In the genomic region with DNA sequence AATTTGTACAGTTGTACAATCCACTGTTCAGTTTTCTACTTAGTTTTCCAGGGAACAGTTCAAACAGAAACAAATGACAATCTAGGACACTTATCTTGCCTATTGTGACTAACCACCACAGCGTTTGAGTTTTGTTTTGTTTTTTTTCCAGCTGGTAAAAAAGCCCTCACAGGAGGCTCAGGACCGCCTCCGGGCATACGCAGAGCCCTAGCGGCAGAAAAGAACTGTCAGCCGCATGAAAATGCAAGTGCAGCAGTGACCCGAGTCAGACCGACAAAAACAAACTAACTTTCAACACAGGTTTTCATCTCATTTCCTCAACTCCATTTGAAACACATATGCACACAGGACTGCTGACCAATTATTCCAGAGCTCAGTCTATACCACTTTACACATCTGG, we compare ENCODE assay signal across 10 cellular contexts.
A peak's percentile ranks its signal among the peaks of the same experiment; 100 is the strongest.
DNase-seq lines count a peak whose midpoint lies in the region; TF ChIP-seq lines count a peak whose summit lies in the region.
"Had no signal": no experiment of that assay in that cellular context is flagged by ENCODE, and none has a peak within 500 bp of the region (broad histone marks: within the 10 kb centered on the region; RNA-seq: fewer than 3 reads in every experiment).

No MANE protein-coding gene starts in this region.

- no peak overlapping the region for H3K9ac ChIP-seq in skeletal muscle satellite cell (ENCODE audit: low read depth, low read length)

- intact Hi-C loops in esophagus squamous epithelium (cut with DNase I) = no loop called here

- no peaks in the 10 kb centered on the region for H3K27me3 ChIP-seq in skeletal muscle satellite cell (ENCODE audit: control insufficient read depth, insufficient read depth, low read length)
- no peaks in the 10 kb centered on the region for H3K27me3 ChIP-seq in esophagus squamous epithelium

- peak overlapping the region; percentile 38 for H3K4me2 ChIP-seq in skeletal muscle satellite cell (ENCODE audit: low read length)

- H3K4me1 ChIP-seq in skeletal muscle satellite cell (ENCODE audit: control insufficient read depth, insufficient read depth, low read length) = no peaks in the 10 kb centered on the region
- peaks cover 0 to 17% (median 0%) of the 10 kb centered on the region in 3 donors for H3K4me1 ChIP-seq in esophagus squamous epithelium

- peak overlapping the region in 1 of 4 donors; percentile 11 for H3K27ac ChIP-seq in esophagus squamous epithelium

- no peaks in the 10 kb centered on the region for H3K9me3 ChIP-seq in skeletal muscle satellite cell (replicated peaks; ENCODE audit: low read length)
- no peaks in the 10 kb centered on the region for H3K9me3 ChIP-seq in esophagus squamous epithelium

- TF ChIP-seq CTCF in fibroblast of pulmonary artery (IDR thresholded peaks at IDR 0.05; ENCODE audit: low read length, missing control alignments) = peak; percentile 24
- TF ChIP-seq CTCF in esophagus squamous epithelium (IDR thresholded peaks at IDR 0.05) = peak in 1 of 6 experiments; percentile 10

- no peak for TF ChIP-seq POLR2A in esophagus squamous epithelium (IDR thresholded peaks at IDR 0.05)

- 41 to 60% methylated on average over 8 of the region's 8 CpGs for WGBS in esophagus squamous epithelium, 2 donors

- H3K4me3 ChIP-seq in fibroblast of pulmonary artery (replicated peaks; ENCODE audit: low read depth, low read length) (no peak overlapping the region), skeletal muscle satellite cell (ENCODE audit: low read length) (no peak overlapping the region), esophagus squamous epithelium (no peak overlapping the region)

- H3K36me3 ChIP-seq in skeletal muscle satellite cell (ENCODE audit: insufficient read depth, low read length) (no peaks in the 10 kb centered on the region), esophagus squamous epithelium (peaks cover 0 to 8% (median 0%) of the 10 kb centered on the region in 3 donors)

- DNase-seq in NCI-H2029 treated with DMSO at 0.1 percent for 48 hours (lab: John Stamatoyannopoulos, UW) (peak; percentile 9), NCI-H2029 (lab: John Stamatoyannopoulos, UW) (no peak), RPMI7951 (ENCODE audit: low read depth) (peak; percentile 69), fibroblast of pulmonary artery (ENCODE audit: low read depth) (no peak), DMS79 treated with DMSO at 0.1 percent for 48 hours (lab: John Stamatoyannopoulos, UW) (no peak), SW480 (ENCODE audit: low spot score) (no peak), esophagus squamous epithelium (lab: John Stamatoyannopoulos, UW) (no peak)
- DNase-seq: left cardiac atrium, NCI-H1105 had no signal

Comparison
In these comparisons a context has a peak if more than half of its experiments do, and no peak if none do; other contexts are left out.
1. DNase-seq: peak in NCI-H2029 treated with DMSO at 0.1 percent for 48 hours (single experiment) and RPMI7951 (single experiment); none in NCI-H2029 (single experiment), fibroblast of pulmonary artery (single experiment), DMS79 treated with DMSO at 0.1 percent for 48 hours (single experiment), SW480 (single experiment) and esophagus squamous epithelium (single experiment).